In the genomic region with DNA sequence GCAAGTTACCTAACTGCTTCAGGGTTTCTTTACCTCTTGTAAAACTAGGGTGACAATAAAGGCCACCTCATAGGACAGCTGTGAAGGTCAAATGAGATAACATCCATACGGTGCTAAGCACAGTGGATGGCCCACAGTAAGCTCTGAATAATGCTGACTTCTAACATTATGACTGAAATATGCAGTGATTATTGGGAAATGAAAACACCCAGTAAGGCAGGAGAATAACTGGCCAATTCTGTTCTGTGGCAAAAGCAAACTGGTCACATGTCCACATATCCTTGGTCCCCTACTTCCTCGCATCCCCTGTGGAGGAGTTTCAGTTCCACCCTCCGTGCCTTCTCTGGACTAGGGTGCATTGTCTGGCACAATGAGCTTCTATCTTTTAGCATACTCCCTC, we compare ENCODE assay signal across 1 cellular context.
TF ChIP-seq lines count a peak whose summit lies in the region.

No MANE protein-coding gene starts in this region.

TF ChIP-seq in IMR-90, 13 proteins besides CTCF, POLR2A, EP300 and RAD21:
- TF ChIP-seq MAFK (IDR thresholded peaks at IDR 0.05; ENCODE audit: low read depth, low read length), result no peak
- TF ChIP-seq, protein P1, sequence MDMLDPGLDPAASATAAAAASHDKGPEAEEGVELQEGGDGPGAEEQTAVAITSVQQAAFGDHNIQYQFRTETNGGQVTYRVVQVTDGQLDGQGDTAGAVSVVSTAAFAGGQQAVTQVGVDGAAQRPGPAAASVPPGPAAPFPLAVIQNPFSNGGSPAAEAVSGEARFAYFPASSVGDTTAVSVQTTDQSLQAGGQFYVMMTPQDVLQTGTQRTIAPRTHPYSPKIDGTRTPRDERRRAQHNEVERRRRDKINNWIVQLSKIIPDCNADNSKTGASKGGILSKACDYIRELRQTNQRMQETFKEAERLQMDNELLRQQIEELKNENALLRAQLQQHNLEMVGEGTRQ (IDR thresholded peaks at IDR 0.05; ENCODE audit: low read depth, low read length), result no peak
- TF ChIP-seq BHLHE40 (IDR thresholded peaks at IDR 0.05; ENCODE audit: low read depth, low read length), result no peak
- no peak for TF ChIP-seq CHD1 (IDR thresholded peaks at IDR 0.05; ENCODE audit: low read depth, low read length)
- TF ChIP-seq MXI1 (IDR thresholded peaks at IDR 0.05; ENCODE audit: borderline replicate concordance, low read depth, low read length), result no peak
- TF ChIP-seq RCOR1 (IDR thresholded peaks at IDR 0.05; ENCODE audit: insufficient replicate concordance, low read length), result no peak
- no peak for TF ChIP-seq ELK1 (IDR thresholded peaks at IDR 0.05; ENCODE audit: borderline replicate concordance, low read depth, low read length)
- TF ChIP-seq SMC3 (IDR thresholded peaks at IDR 0.05; ENCODE audit: low read depth, low read length), result no peak
- no peak for TF ChIP-seq CEBPB (IDR thresholded peaks at IDR 0.05; ENCODE audit: low read depth, low read length)
- no peak for TF ChIP-seq FOS (IDR thresholded peaks at IDR 0.05; ENCODE audit: low read depth, low read length)
- TF ChIP-seq NFE2L2 (IDR thresholded peaks at IDR 0.05; ENCODE audit: low read depth, low read length), result no peak
- TF ChIP-seq RFX5 (IDR thresholded peaks at IDR 0.05; ENCODE audit: low read depth, low read length), result no peak
- no peak for TF ChIP-seq MAZ (IDR thresholded peaks at IDR 0.05; ENCODE audit: borderline replicate concordance, low read depth, low read length)
